8 cellular contexts compared by ENCODE assay signal in the genomic region with DNA sequence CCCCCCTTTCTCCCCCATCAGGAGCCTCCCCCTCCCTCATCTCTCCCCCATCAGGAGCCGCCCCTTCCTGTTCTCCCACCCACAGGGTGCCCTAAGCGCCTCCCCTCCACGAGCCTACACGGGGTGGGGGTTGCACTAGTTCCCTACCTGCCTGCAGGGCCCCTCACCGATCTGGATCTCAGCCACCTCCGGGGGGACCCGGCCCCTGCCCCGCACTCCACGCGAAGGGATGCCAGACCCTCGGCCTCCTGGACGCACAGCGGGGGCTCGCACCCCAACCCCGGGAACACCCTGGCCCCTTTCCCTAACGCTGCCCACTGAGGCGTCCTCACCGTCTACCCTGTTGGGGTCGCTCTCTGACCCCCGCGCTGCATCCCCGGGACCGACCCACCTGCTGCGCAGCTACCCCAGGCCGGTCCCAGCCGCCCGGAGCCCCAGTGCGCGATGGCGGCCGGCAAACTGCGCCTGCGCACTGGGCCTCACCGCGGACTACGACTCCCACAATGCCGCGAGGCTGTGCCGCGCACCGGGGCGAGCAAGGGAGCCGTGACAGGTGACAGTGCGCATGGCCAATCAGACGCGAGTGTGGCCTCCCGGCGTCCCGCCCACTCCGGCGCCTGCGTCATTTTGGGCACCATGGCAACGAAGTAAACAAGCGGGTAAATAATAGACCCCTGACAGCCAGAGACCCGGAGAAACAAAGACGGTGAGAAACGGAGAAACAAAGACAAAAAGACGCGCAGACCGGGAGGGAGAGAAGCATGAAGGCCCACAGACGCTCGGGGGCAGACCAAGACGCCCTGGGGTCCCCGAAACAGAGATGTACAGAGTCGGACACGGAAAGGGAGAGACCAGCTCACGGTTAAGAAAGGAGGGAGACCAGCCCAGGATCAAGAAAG. TPM values are rescaled to one million over a fixed set of nuclear protein-coding genes. Genes with fewer than 3 reads are reported as not detected.
DNase-seq lines count a peak whose midpoint lies in the region; TF ChIP-seq lines count a peak whose summit lies in the region.

A gene with protein sequence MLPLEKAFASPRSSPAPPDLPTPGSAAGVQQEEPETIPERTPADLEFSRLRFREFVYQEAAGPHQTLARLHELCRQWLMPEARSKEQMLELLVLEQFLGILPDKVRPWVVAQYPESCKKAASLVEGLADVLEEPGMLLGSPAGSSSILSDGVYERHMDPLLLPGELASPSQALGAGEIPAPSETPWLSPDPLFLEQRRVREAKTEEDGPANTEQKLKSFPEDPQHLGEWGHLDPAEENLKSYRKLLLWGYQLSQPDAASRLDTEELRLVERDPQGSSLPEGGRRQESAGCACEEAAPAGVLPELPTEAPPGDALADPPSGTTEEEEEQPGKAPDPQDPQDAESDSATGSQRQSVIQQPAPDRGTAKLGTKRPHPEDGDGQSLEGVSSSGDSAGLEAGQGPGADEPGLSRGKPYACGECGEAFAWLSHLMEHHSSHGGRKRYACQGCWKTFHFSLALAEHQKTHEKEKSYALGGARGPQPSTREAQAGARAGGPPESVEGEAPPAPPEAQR (minus strand): TSS at position 449 of the 899 bp plus-strand sequence. CDS start 7,964 bp downstream, outside the sequence.

- H3K36me3 ChIP-seq in ACC112 (ENCODE audit: insufficient read depth, low read length) (peaks cover 8% of the 10 kb centered on the region; the same call in 1 of the 2 replicates), left ventricle myocardium inferior (peaks cover 5% of the 10 kb centered on the region), transverse colon (no peaks in the 10 kb centered on the region)

- no peak within 1 kb of the TSS for H2AFZ ChIP-seq in ACC112 (ENCODE audit: low read length, unreplicated experiment)

- H3K27me3 ChIP-seq in ACC112 (ENCODE audit: insufficient read depth, low read length) = no peaks in the 10 kb centered on the region
- no peaks in the 10 kb centered on the region for H3K27me3 ChIP-seq in left ventricle myocardium inferior (ENCODE audit: low read depth)
- no peaks in the 10 kb centered on the region for H3K27me3 ChIP-seq in transverse colon

- H3K4me1 ChIP-seq in ACC112 (ENCODE audit: control insufficient read depth, insufficient read depth, low read length, unreplicated experiment) = no peaks in the 10 kb centered on the region
- H3K4me1 ChIP-seq in left ventricle myocardium inferior = peaks cover 33% of the 10 kb centered on the region
- peaks cover 0 to 16% (median 7%) of the 10 kb centered on the region in 4 donors for H3K4me1 ChIP-seq in transverse colon

- H3K79me2 ChIP-seq in ACC112 (ENCODE audit: control insufficient read depth, insufficient read depth, low read length, unreplicated experiment) = peaks cover 12% of the 10 kb centered on the region

- DNase-seq in LHCN-M2 (ENCODE audit: low read depth) (peak; percentile 94), T follicular helper cell (ENCODE audit: low read depth) (peak; percentile 98), amniotic stem cell (lab: John Stamatoyannopoulos, UW) (peak; percentile 83), left ventricle myocardium inferior (peak; percentile 97), posterior vena cava (ENCODE audit: low spot score) (peak; percentile 99), transverse colon (peak; percentile 96)

- 4 to 12% methylated on average over 10 to 61 of the region's 67 CpGs for WGBS in transverse colon (ENCODE audit: low coverage in 1 of 2), 2 donors

- H3K9me3 ChIP-seq in left ventricle myocardium inferior (replicated peaks) = peaks cover 66% of the 10 kb centered on the region
- H3K9me3 ChIP-seq in transverse colon = peaks cover 5 to 18% of the 10 kb centered on the region in 2 donors

- in situ Hi-C loops in transverse colon (cut with MboI; ENCODE audit: low pct_ligation_motif_present in 1 of 4, low pct_unique_long_range_greater_than_20kb in 1 of 4, low sequenced_read_pairs in 3 of 4) = no loop called here

- TF ChIP-seq EP300 in transverse colon (IDR thresholded peaks at IDR 0.05; ENCODE audit: low read depth) = peak; percentile 70

- H3K4me3 ChIP-seq in ACC112 (ENCODE audit: low read depth, low read length) (peak within 1 kb of the TSS; percentile 93), left ventricle myocardium inferior (peak within 1 kb of the TSS; percentile 97), transverse colon (peak within 1 kb of the TSS; percentile 62 to 99 (median 92))

- peak; percentile 17 for TF ChIP-seq POLR2A in GM19193 (IDR thresholded peaks at IDR 0.05; ENCODE audit: extremely low read depth, insufficient read depth, insufficient read length)
- peak; percentile 67 for TF ChIP-seq POLR2A in transverse colon (IDR thresholded peaks at IDR 0.05)

- TF ChIP-seq CTCF in left ventricle myocardium inferior (IDR thresholded peaks at IDR 0.05; ENCODE audit: borderline replicate concordance) = no peak
- no peak for TF ChIP-seq CTCF in transverse colon (IDR thresholded peaks at IDR 0.05)

- intact Hi-C loops in left ventricle myocardium inferior (cut with micrococcal nuclease) (no loop called here), posterior vena cava (cut with DNase I) (no loop called here), transverse colon (cut with DNase I; ENCODE audit: low total_unique reads) (no loop called here)

- peak within 1 kb of the TSS; percentile 91 for H3K27ac ChIP-seq in ACC112 (ENCODE audit: low read depth, low read length)
- H3K27ac ChIP-seq in left ventricle myocardium inferior (replicated peaks) = peak within 1 kb of the TSS; percentile 93
- H3K27ac ChIP-seq in transverse colon = peak within 1 kb of the TSS; percentile 82 to 97 (median 92)

RNA-seq across cellular contexts. Expression of the gene that starts here (rescaled TPM):
- 57.6 and 59.5 TPM in 2 replicates for total RNA-seq in LHCN-M2 (2014; rRNA removed)
- 42.5 TPM for polyA plus RNA-seq in LHCN-M2 (2012)
- 76.1 TPM for total RNA-seq in left ventricle myocardium inferior
- total RNA-seq in posterior vena cava = 10 to 100 TPM; 45.3 to 62.3 TPM
- total RNA-seq in transverse colon = 10 to 100 TPM; 30.4 to 50.0 (median 42.8) TPM

Comparison
In these comparisons a context has a peak if more than half of its experiments do, and no peak if none do; other contexts are left out.
1. Peak in every context shown above with its lines: DNase-seq, H3K4me3 ChIP-seq and H3K27ac ChIP-seq.